Comparison of ENCODE assay signal across 8 cellular contexts in the genomic region with DNA sequence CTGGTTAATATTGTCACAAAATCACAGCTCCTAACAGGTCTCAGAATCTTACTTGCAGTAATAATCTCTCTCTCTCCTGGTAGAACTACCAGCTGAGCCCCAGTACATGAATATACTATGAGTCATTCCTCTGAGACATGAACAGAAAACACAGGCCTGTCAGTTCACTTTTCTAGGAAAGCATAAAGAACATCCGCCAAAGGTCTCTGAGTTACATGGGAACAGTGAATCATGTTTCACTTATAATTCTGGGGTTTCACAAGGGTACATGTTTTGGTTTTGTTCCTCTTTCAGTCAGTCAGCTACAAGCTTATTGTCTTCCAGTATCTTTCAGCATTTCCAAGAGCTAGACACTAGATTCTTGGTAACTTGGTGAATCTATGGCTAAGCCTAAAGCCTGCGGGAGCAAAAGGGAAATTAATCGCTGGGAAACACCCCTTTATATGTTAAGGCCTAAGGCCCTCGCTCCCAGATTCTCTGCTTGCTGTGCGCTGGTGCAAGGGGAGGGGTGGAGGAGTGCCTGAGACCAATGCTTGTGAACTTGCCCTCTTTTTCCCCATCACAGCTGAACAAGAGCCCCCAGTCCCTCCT. TPM values are rescaled to one million over a fixed set of nuclear protein-coding genes. Genes with fewer than 3 reads are reported as not detected.
DNase-seq lines count a peak whose midpoint lies in the region; ATAC-seq and TF ChIP-seq lines count a peak whose summit lies in the region.

No MANE protein-coding gene starts in this region.

- peak; percentile 90 for ATAC-seq in GM18873 (IDR thresholded peaks at IDR 0.05; ENCODE audit: low FRiP score, unreplicated experiment)
- ATAC-seq in HG03066 (IDR thresholded peaks at IDR 0.05; ENCODE audit: low read depth, unreplicated experiment), result peak; percentile 90
- ATAC-seq in central memory CD8-positive, alpha-beta T cell (replicated peaks; ENCODE audit: extremely low read depth, poor library complexity, severe bottlenecking), result no peak

- H3K27ac ChIP-seq in thyroid gland, result peak overlapping the region in 2 of 3 donors; percentile 45 to 63

- no peaks in the 10 kb centered on the region for H3K9me3 Mint-ChIP-seq in central memory CD8-positive, alpha-beta T cell
- H3K9me3 Mint-ChIP-seq in mesothelial cell of epicardium, result no peaks in the 10 kb centered on the region

- in situ Hi-C loops in SK-MEL-5 (cut with HindIII; ENCODE audit: low pct_unique_long_range_greater_than_20kb, low sequenced_read_pairs), result no loop called here

- TF ChIP-seq POLR2A in thyroid gland (IDR thresholded peaks at IDR 0.05), result no peak

- no peaks in the 10 kb centered on the region for H3K27me3 ChIP-seq in thyroid gland

- TF ChIP-seq CTCF in mesothelial cell of epicardium (IDR thresholded peaks at IDR 0.05; ENCODE audit: unreplicated experiment) (no peak), thyroid gland (IDR thresholded peaks at IDR 0.05) (no peak)

- DNase-seq in A172 (ENCODE audit: low spot score) (peak; percentile 93), SK-MEL-5 (ENCODE audit: low read depth, low spot score) (peak; percentile 73), mesothelial cell of epicardium (ENCODE audit: low spot score in 2 of 2, unreplicated experiment in 2 of 2) (no peak), thyroid gland (no peak), NCI-H2029 treated with DMSO at 0.1 percent for 48 hours (lab: John Stamatoyannopoulos, UW) (no peak)
- DNase-seq in central memory CD8-positive, alpha-beta T cell (ENCODE audit: low spot score in 2 of 2), result no peak

- peak overlapping the region; percentile 12 for H3K27ac Mint-ChIP-seq in central memory CD8-positive, alpha-beta T cell (ENCODE audit: low read depth)
- peak overlapping the region; percentile 62 for H3K27ac Mint-ChIP-seq in mesothelial cell of epicardium

- no peak overlapping the region for H3K4me3 ChIP-seq in thyroid gland (replicated peaks in 1 of 3)

- intact Hi-C loops in thyroid gland (cut with DNase I), result no loop called here

- H3K4me1 Mint-ChIP-seq in central memory CD8-positive, alpha-beta T cell, result no peaks in the 10 kb centered on the region
- no peaks in the 10 kb centered on the region for H3K4me1 Mint-ChIP-seq in mesothelial cell of epicardium

- no peak overlapping the region for H3K4me3 Mint-ChIP-seq in central memory CD8-positive, alpha-beta T cell
- no peak overlapping the region for H3K4me3 Mint-ChIP-seq in mesothelial cell of epicardium

- H3K9me3 ChIP-seq in thyroid gland, result no peaks in the 10 kb centered on the region

- H3K36me3 Mint-ChIP-seq in central memory CD8-positive, alpha-beta T cell (ENCODE audit: insufficient read depth), result peaks cover 36% of the 10 kb centered on the region
- peaks cover 48% of the 10 kb centered on the region for H3K36me3 Mint-ChIP-seq in mesothelial cell of epicardium

- peaks cover 53 to 84% of the 10 kb centered on the region in 2 donors for H3K36me3 ChIP-seq in thyroid gland

- no peaks in the 10 kb centered on the region for H3K27me3 Mint-ChIP-seq in central memory CD8-positive, alpha-beta T cell
- H3K27me3 Mint-ChIP-seq in mesothelial cell of epicardium (ENCODE audit: low read depth), result no peaks in the 10 kb centered on the region

- peaks cover 0 to 14% of the 10 kb centered on the region in 2 donors for H3K4me1 ChIP-seq in thyroid gland

- 87 to 89% methylated on average over 5 of the region's 5 CpGs for WGBS in thyroid gland, 2 donors

RNA-seq across cellular contexts. Expression of gene IFNGR2, which starts 31.7 kb away (rescaled TPM):
- total RNA-seq in A172 (2014; rRNA removed; shearing (Covaris generic)), result 70.9 and 73.2 TPM in 2 replicates
- 104 and 121 TPM in 2 replicates for total RNA-seq in SK-MEL-5 (2014; rRNA removed; shearing (Covaris generic))
- 158 and 170 TPM in 2 replicates for polyA plus RNA-seq in SK-MEL-5 (2015; cell fraction: cytosol; rRNA removed)
- polyA plus RNA-seq in SK-MEL-5 (2015; cell fraction: nucleus; rRNA removed), result 40.9 and 50.0 TPM in 2 replicates
- total RNA-seq in mesothelial cell of epicardium, result 57.9 to 63.4 TPM (median 59.6 TPM) in 3 replicates
- total RNA-seq in thyroid gland, result 100 to 1,000 TPM in 1 of 4 donors, 10 to 100 TPM in 3; 64.9 to 100 (median 79.0) TPM

RNA-seq across cellular contexts. Expression of gene TMEM50B, which starts 44.9 kb away (rescaled TPM):
- total RNA-seq in A172 (2014; rRNA removed; shearing (Covaris generic)), result 70.6 and 84.3 TPM in 2 replicates
- 32.1 and 32.7 TPM in 2 replicates for total RNA-seq in SK-MEL-5 (2014; rRNA removed; shearing (Covaris generic))
- 22.3 and 23.5 TPM in 2 replicates for polyA plus RNA-seq in SK-MEL-5 (2015; cell fraction: cytosol; rRNA removed)
- 88.0 and 96.5 TPM in 2 replicates for polyA plus RNA-seq in SK-MEL-5 (2015; cell fraction: nucleus; rRNA removed)
- total RNA-seq in mesothelial cell of epicardium (37.3 to 41.1 TPM (median 39.5 TPM) in 3 replicates), thyroid gland (100 to 1,000 TPM; 202 to 399 (median 295) TPM)

RNA-seq across cellular contexts. Expression of gene DNAJC28, which starts 56.7 kb away (rescaled TPM):
- 1.4 and 1.6 TPM in 2 replicates for total RNA-seq in A172 (2014; rRNA removed; shearing (Covaris generic))
- total RNA-seq in SK-MEL-5 (2014; rRNA removed; shearing (Covaris generic)), result 0.64 and 1.1 TPM in 2 replicates
- polyA plus RNA-seq in SK-MEL-5 (2015; cell fraction: cytosol; rRNA removed), result 0.93 and 2.2 TPM in 2 replicates
- 0.37 and 3.7 TPM in 2 replicates for polyA plus RNA-seq in SK-MEL-5 (2015; cell fraction: nucleus; rRNA removed)
- total RNA-seq in mesothelial cell of epicardium (2.6 to 3.1 TPM (median 2.8 TPM) in 3 replicates), thyroid gland (10 to 100 TPM in 1 of 4 donors, 1 to 10 TPM in 3; 5.6 to 12.3 (median 9.3) TPM)

Comparison
In these comparisons a context has a peak if more than half of its experiments do, and no peak if none do; other contexts are left out.
1. DNase-seq: peak in A172 (single experiment) and SK-MEL-5 (single experiment); none in central memory CD8-positive, alpha-beta T cell (0 of 2), mesothelial cell of epicardium (0 of 2), thyroid gland (0 of 2) and NCI-H2029 treated with DMSO at 0.1 percent for 48 hours (single experiment).